ENCODE assay signal across 18 cellular contexts in the genomic region with DNA sequence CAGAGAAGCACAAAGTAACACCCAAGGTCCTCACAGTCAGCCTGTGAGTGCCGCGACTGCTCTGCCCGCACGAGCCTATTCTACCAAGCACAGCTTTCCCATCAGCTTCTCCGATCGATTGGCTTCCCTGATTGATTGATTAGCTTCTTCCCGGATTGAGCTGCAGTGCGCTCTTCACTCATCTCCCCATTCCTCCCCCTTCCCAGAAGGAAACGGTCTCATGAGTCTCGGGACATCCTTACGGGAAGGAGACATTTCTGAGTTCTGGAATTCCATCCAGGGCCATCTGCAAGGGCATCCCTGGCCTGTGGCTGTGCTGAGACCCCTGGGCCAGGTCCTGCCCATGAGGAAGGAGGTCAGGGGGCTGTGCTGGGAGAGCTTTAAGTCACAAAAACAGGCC. TPM values are rescaled to one million over a fixed set of nuclear protein-coding genes. Genes with fewer than 3 reads are reported as not detected.
DNase-seq lines count a peak whose midpoint lies in the region; TF ChIP-seq lines count a peak whose summit lies in the region.
"Had no signal": no experiment of that assay in that cellular context is flagged by ENCODE, and none has a peak within 500 bp of the region (broad histone marks: within the 10 kb centered on the region; RNA-seq: fewer than 3 reads in every experiment).

No MANE protein-coding gene starts in this region.

- H4K20me1 ChIP-seq in osteoblast (ENCODE audit: insufficient read depth, low read length): peaks cover 82% of the 10 kb centered on the region

- no peak overlapping the region for H2AFZ ChIP-seq in osteoblast (ENCODE audit: low read length)

- H3K4me3 Mint-ChIP-seq in Caco-2 (ENCODE audit: unreplicated experiment): peak overlapping the region; percentile 25
- H3K4me3 Mint-ChIP-seq: nephron progenitor cell had no signal

- H3K4me3 ChIP-seq in A673 (ENCODE audit: low read depth, low read length, poor library complexity, severe bottlenecking) (no peak overlapping the region), Caco-2 (ENCODE audit: low read depth, low read length) (no peak overlapping the region), breast epithelium (peak overlapping the region in 1 of 3 donors; percentile 58), osteoblast (ENCODE audit: insufficient read depth, low read length) (no peak overlapping the region)

- peaks cover 4% of the 10 kb centered on the region for H3K36me3 ChIP-seq in A673 (ENCODE audit: insufficient read depth, low read length, poor library complexity, severe bottlenecking)
- H3K36me3 ChIP-seq in Caco-2 (ENCODE audit: control insufficient read depth, insufficient read depth, low read length): no peaks in the 10 kb centered on the region; the same call in 1 of the 2 replicates
- no peaks in the 10 kb centered on the region for H3K36me3 ChIP-seq in breast epithelium
- no peaks in the 10 kb centered on the region for H3K36me3 ChIP-seq in osteoblast (ENCODE audit: insufficient read depth, low read length)

- POLR2A ChIA-PET in A673 (lab: Charles Lee; ENCODE audit: low non-redundant PET) (no interaction called here), Caco-2 (lab: Charles Lee) (no interaction called here)

- no peaks in the 10 kb centered on the region for H3K9me3 Mint-ChIP-seq in Caco-2 (ENCODE audit: unreplicated experiment)
- H3K9me3 Mint-ChIP-seq: nephron progenitor cell had no signal

- H3K27ac ChIP-seq in A673 (ENCODE audit: low read depth, low read length, poor library complexity, severe bottlenecking): peak overlapping the region; percentile 54
- peak overlapping the region; percentile 90 to 93 for H3K27ac ChIP-seq in breast epithelium
- no peak overlapping the region for H3K27ac ChIP-seq in osteoblast (ENCODE audit: low read depth, low read length)
- H3K27ac ChIP-seq: HL-60, KMS-11 had no signal

- BruUV-seq in A673 (replicated peaks; lab: Mats Ljungman, UMichigan) (no TSS peak), Caco-2 (replicated peaks; lab: Mats Ljungman, UMichigan) (no TSS peak)

- H3K4me1 ChIP-seq in A673 (ENCODE audit: insufficient read depth, low read length, poor library complexity, severe bottlenecking) (peaks cover 44% of the 10 kb centered on the region), Caco-2 (peaks cover 92% of the 10 kb centered on the region), breast epithelium (peaks cover 44 to 54% of the 10 kb centered on the region in 2 donors), osteoblast (ENCODE audit: insufficient read depth, low read length) (peaks cover 49% of the 10 kb centered on the region)

- H3K27me3 ChIP-seq in A673 (replicated peaks; ENCODE audit: insufficient read depth, low read depth, low read length, poor library complexity) (no peaks in the 10 kb centered on the region), Caco-2 (replicated peaks; ENCODE audit: control insufficient read depth, insufficient read depth, low read length) (no peaks in the 10 kb centered on the region), breast epithelium (no peaks in the 10 kb centered on the region), osteoblast (ENCODE audit: insufficient read depth, low read length) (no peaks in the 10 kb centered on the region)

- DNase-seq in A673 (ENCODE audit: low spot score): no peak
- no peak for DNase-seq in Caco-2
- DNase-seq in breast epithelium (ENCODE audit: low spot score in 2 of 2): no peak
- DNase-seq in osteoblast (ENCODE audit: insufficient read length, low spot score, missing footprints): peak; percentile 89
- no peak for DNase-seq in T-helper 9 cell
- DNase-seq in midbrain (lab: John Stamatoyannopoulos, UW): no peak
- no peak for DNase-seq in COR-L47 (lab: John Stamatoyannopoulos, UW)
- no peak for DNase-seq in OCI-M2 (lab: John Stamatoyannopoulos, UW; ENCODE audit: unreplicated experiment)
- DNase-seq: AML-193; anterior cingulate cortex; dermis blood vessel endothelial cell; left ventricle myocardium superior; NCI-H345; nephron progenitor cell; PC-3; stimulated activated naive CD4-positive, alpha-beta T cell treated with Interleukin-2 at 50 U/mL for 16 hours had no signal

- H3K27ac Mint-ChIP-seq in Caco-2 (ENCODE audit: unreplicated experiment): peak overlapping the region; percentile 75
- H3K27ac Mint-ChIP-seq: nephron progenitor cell had no signal

- no peaks in the 10 kb centered on the region for H3K9me3 ChIP-seq in A673 (ENCODE audit: low read depth, low read length, poor library complexity, severe bottlenecking)
- no peaks in the 10 kb centered on the region for H3K9me3 ChIP-seq in Caco-2
- no peaks in the 10 kb centered on the region for H3K9me3 ChIP-seq in breast epithelium
- H3K9me3 ChIP-seq in osteoblast (ENCODE audit: low read depth, low read length): no peaks in the 10 kb centered on the region

- CTCF ChIA-PET in A673 (lab: Charles Lee): no interaction called here
- CTCF ChIA-PET in Caco-2 (lab: Charles Lee): interaction anchor here (0.6 to 2.4 kb wide), 3 partner anchors 17 to 29 kb away, joined by 3 to 14 read pairs (median 4); partner anchors contain the start of gene PIEZO1

- H3K27me3 Mint-ChIP-seq in Caco-2 (ENCODE audit: insufficient read depth, unreplicated experiment): no peaks in the 10 kb centered on the region

- intact Hi-C loops in A673 (cut with micrococcal nuclease; ENCODE audit: unreplicated experiment) (no loop called here), Caco-2 (cut with micrococcal nuclease; ENCODE audit: unreplicated experiment) (no loop called here), breast epithelium (cut with DNase I; ENCODE audit: low total_unique reads) (no loop called here)

- peaks cover 98% of the 10 kb centered on the region for H3K79me2 ChIP-seq in osteoblast (ENCODE audit: insufficient read depth, low read length)

- H3K4me1 Mint-ChIP-seq in Caco-2 (ENCODE audit: low read depth, unreplicated experiment): peaks cover 33% of the 10 kb centered on the region

- no peak overlapping the region for H3K4me2 ChIP-seq in osteoblast (ENCODE audit: insufficient read depth, low read length)
- H3K4me2 ChIP-seq: KMS-11 had no signal

- TF ChIP-seq CTCF in A673 (conservative IDR thresholded peaks at IDR 0.05; ENCODE audit: low read depth, low read length) (no peak), Caco-2 (IDR thresholded peaks at IDR 0.05; ENCODE audit: insufficient read depth in 1 of 2, low read depth in 1 of 2, low read length in 1 of 2, severe bottlenecking in 1 of 2, unreplicated experiment in 1 of 2) (no peak), breast epithelium (IDR thresholded peaks at IDR 0.05) (no peak), osteoblast (IDR thresholded peaks at IDR 0.05; ENCODE audit: extremely low read depth, low read depth, low read length) (no peak)

- H3K36me3 Mint-ChIP-seq in Caco-2 (ENCODE audit: insufficient read depth, unreplicated experiment): peaks cover 58% of the 10 kb centered on the region

- TF ChIP-seq POLR2A in breast epithelium (IDR thresholded peaks at IDR 0.05): no peak

RNA-seq across cellular contexts. Expression of gene PIEZO1, which starts 18.0 kb away (rescaled TPM):
- total RNA-seq in A673 (2021) (174 and 182 TPM in 2 replicates), Caco-2 (2022) (248 and 284 TPM in 2 replicates), breast epithelium (100 to 1,000 TPM in 2 of 3 donors, 10 to 100 TPM in 1; 90.7 to 181 (median 135) TPM), osteoblast (187 and 207 TPM in 2 replicates)

RNA-seq across cellular contexts. Expression of gene CDT1, which starts 36.6 kb away (rescaled TPM):
- 103 TPM in 2 replicates for total RNA-seq in A673 (2021)
- 97.7 and 98.0 TPM in 2 replicates for total RNA-seq in Caco-2 (2022)
- total RNA-seq in breast epithelium: 1 to 10 TPM; 1.3 to 3.3 (median 3.2) TPM
- 2.9 TPM in 2 replicates for total RNA-seq in osteoblast

RNA-seq across cellular contexts. Expression of gene APRT, which starts 44.8 kb away (rescaled TPM):
- 129 and 134 TPM in 2 replicates for total RNA-seq in A673 (2021)
- 251 and 268 TPM in 2 replicates for total RNA-seq in Caco-2 (2022)
- total RNA-seq in breast epithelium: 100 to 1,000 TPM in 2 of 3 donors, 10 to 100 TPM in 1; 93.8 to 152 (median 126) TPM
- 41.8 and 53.6 TPM in 2 replicates for total RNA-seq in osteoblast

Comparison
In these comparisons a context has a peak if more than half of its experiments do, and no peak if none do; other contexts are left out.
1. RNA of gene CDT1, which starts 36.6 kb away (total RNA-seq): 103 TPM in A673 and 97.7 to 98.0 TPM in Caco-2; 1.3 to 3.3 TPM in breast epithelium and 2.9 TPM in osteoblast; every median in the first group is over 10 times any median in the second.